ENCODE assay signal across 9 cellular contexts in the genomic region with DNA sequence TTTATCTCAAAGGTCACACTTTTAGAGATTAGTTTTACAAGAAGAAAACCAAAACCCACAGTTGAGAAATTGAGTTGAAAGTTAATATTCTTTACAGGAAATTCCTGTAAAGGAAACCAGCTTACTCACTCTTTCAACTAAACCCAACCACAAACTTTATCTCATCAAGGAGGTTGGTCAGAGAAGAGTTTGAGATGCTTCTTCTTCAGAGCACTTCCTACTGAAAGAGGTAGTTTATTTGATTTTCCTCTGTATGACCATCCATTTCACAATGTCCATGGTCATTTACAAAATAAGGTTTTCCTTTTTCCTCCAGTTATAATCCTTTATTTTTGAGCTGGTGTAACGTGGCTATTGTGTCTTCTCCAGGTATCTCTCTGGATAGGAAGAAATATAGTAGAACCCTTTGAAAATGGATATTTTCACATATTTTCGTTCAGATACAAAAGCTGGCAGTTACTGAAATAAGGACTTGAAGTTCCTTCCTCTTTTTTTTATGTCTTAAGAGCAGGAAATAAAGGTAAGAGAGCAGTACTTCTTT. TPM values are rescaled to one million over a fixed set of nuclear protein-coding genes. Genes with fewer than 3 reads are reported as not detected.
DNase-seq lines count a peak whose midpoint lies in the region; ATAC-seq and TF ChIP-seq lines count a peak whose summit lies in the region.
"Had no signal": no experiment of that assay in that cellular context is flagged by ENCODE, and none has a peak within 500 bp of the region (broad histone marks: within the 10 kb centered on the region; RNA-seq: fewer than 3 reads in every experiment).

No MANE protein-coding gene starts in this region.

- no peaks in the 10 kb centered on the region for H3F3A ChIP-seq in PC-9 (ENCODE audit: insufficient read depth, low read depth)

- no peaks in the 10 kb centered on the region for H3K4me1 ChIP-seq in PC-9 (replicated peaks; ENCODE audit: insufficient read depth)

- H2AFZ ChIP-seq in PC-9 = no peak overlapping the region

- no peaks in the 10 kb centered on the region for H3K9me2 ChIP-seq in PC-9 (ENCODE audit: insufficient read depth)

- H3K4me3 ChIP-seq in HL-60 (replicated peaks; ENCODE audit: insufficient read depth, low read length) = no peak overlapping the region
- no peak overlapping the region for H3K4me3 ChIP-seq in brain microvascular endothelial cell (ENCODE audit: low read depth, low read length)
- H3K4me3 ChIP-seq in PC-9 = no peak overlapping the region

- POLR2A ChIA-PET in PC-9 (lab: Charles Lee; ENCODE audit: unreplicated experiment) = no interaction called here

- in situ Hi-C loops in brain microvascular endothelial cell (cut with HindIII; ENCODE audit: low pct_ligation_motif_present, low sequenced_read_pairs) = no loop called here

- ATAC-seq in GM21447 (IDR thresholded peaks at IDR 0.05; ENCODE audit: unreplicated experiment) = peak; percentile 91
- ATAC-seq: heart left ventricle had no signal

- TF ChIP-seq CTCF in HL-60 (IDR thresholded peaks at IDR 0.05; ENCODE audit: insufficient read depth, low read length) (no peak), brain microvascular endothelial cell (IDR thresholded peaks at IDR 0.05; ENCODE audit: low read depth, low read length, missing control alignments) (no peak), PC-9 (conservative IDR thresholded peaks at IDR 0.05) (no peak)

- no peaks in the 10 kb centered on the region for H3K9me3 ChIP-seq in PC-9 (ENCODE audit: insufficient read depth, low read depth)
- H3K9me3 ChIP-seq: heart left ventricle had no signal

- H3K4me2 ChIP-seq in PC-9 = no peak overlapping the region

- intact Hi-C loops in PC-9 (cut with micrococcal nuclease; ENCODE audit: unreplicated experiment) = no loop called here

- H3K27me3 ChIP-seq in HL-60 (ENCODE audit: insufficient read depth, poor library complexity, severe bottlenecking) (no peaks in the 10 kb centered on the region), brain microvascular endothelial cell (replicated peaks) (peaks cover 9% of the 10 kb centered on the region), PC-9 (ENCODE audit: insufficient read depth, low read depth) (no peaks in the 10 kb centered on the region)

- BruUV-seq in PC-9 (replicated peaks; lab: Mats Ljungman, UMichigan) = no TSS peak

- H3K36me3 ChIP-seq in brain microvascular endothelial cell (replicated peaks) = no peaks in the 10 kb centered on the region
- H3K36me3 ChIP-seq in PC-9 (ENCODE audit: low read depth) = no peaks in the 10 kb centered on the region
- H3K36me3 ChIP-seq: heart left ventricle had no signal

- no peaks in the 10 kb centered on the region for H4K20me1 ChIP-seq in PC-9 (ENCODE audit: insufficient read depth)

- H3K79me2 ChIP-seq in PC-9 (ENCODE audit: low read depth) = no peaks in the 10 kb centered on the region

- CTCF ChIA-PET in PC-9 (lab: Charles Lee) = no interaction called here

- H3K27ac ChIP-seq in HL-60 (replicated peaks) = peak overlapping the region; percentile 80
- H3K27ac ChIP-seq in brain microvascular endothelial cell = no peak overlapping the region
- no peak overlapping the region for H3K27ac ChIP-seq in PC-9

- DNase-seq in GDM1 (lab: John Stamatoyannopoulos, UW) = peak; percentile 29
- peak; percentile 57 to 74 for DNase-seq in HL-60 (ENCODE audit: low read depth in 1 of 2, low spot score in 1 of 2)
- DNase-seq in brain microvascular endothelial cell = peak; percentile 7
- no peak for DNase-seq in DMS153 treated with DMSO at 0.1 percent for 48 hours (lab: John Stamatoyannopoulos, UW; ENCODE audit: unreplicated experiment)
- no peak for DNase-seq in COR-L47 (lab: John Stamatoyannopoulos, UW)
- no peak for DNase-seq in PC-9
- no peak for DNase-seq in Ammon's horn (ENCODE audit: low spot score)
- DNase-seq: heart left ventricle had no signal

RNA-seq across cellular contexts. Expression of gene IL18RAP, which starts 4.5 kb away (rescaled TPM):
- total RNA-seq in PC-9 (2021) = not detected in 2 replicates

RNA-seq across cellular contexts. Expression of gene SLC9A4, which starts 54.5 kb away (rescaled TPM):
- total RNA-seq in PC-9 (2021) = 0.85 and 1.1 TPM in 2 replicates
- total RNA-seq: heart left ventricle had no signal

Comparison
In these comparisons a context has a peak if more than half of its experiments do, and no peak if none do; other contexts are left out.
1. DNase-seq: peak in GDM1 (single experiment), HL-60 (2 of 2) and brain microvascular endothelial cell (single experiment); none in DMS153 treated with DMSO at 0.1 percent for 48 hours (single experiment), COR-L47 (single experiment), PC-9 (0 of 2) and Ammon's horn (single experiment).